9 cellular contexts compared by ENCODE assay signal in the genomic region with DNA sequence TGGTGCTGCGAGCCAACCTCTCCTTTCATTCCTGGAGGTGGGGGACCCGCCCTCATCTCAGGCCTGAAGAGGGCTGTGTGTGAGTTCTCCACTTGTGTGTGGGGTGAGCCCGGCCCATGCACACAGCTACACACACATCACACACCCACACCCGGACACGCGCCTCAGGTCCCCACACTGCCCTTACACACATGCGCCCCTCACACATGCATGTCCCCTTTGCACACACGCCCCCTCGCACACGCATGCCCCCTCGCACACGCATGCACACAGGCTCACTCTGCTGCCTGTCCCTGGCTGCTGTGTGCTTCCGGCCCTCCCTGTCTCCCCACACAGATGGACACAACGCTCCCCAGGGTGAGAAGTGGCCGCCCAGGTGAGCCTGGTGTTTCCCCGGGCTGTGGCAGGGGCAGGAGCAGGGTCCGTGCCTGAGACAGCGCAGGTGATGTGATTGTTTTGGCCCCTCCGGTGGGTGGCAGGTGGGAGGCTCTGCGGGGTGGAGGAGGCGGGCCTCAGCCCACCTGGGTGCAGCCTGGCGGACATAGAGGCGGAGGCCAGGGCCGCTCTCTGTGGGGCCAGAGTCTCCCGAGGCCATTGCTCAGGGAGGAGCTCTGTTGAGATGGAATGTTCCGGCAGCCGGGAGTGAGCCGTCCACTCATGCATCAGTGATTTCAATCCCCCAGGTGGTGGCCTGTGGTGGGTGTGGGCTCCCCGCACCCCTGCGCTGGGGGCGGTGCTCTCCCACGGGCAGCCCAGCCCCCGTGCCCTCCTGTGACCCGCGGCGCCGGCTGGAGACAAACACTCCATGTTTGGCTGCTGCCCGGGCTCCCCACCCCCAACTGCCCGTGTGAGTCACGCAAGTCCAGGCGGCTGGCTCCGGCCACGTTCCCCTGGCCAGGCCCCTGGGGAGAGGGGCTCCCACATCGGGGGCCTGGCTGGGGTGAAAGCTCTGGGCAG. TPM values are rescaled to one million over a fixed set of nuclear protein-coding genes. Genes with fewer than 3 reads are reported as not detected.
DNase-seq lines count a peak whose midpoint lies in the region; ATAC-seq and TF ChIP-seq lines count a peak whose summit lies in the region.
"Had no signal": no experiment of that assay in that cellular context is flagged by ENCODE, and none has a peak within 500 bp of the region (broad histone marks: within the 10 kb centered on the region; RNA-seq: fewer than 3 reads in every experiment).

No MANE protein-coding gene starts in this region.

- POLR2A ChIA-PET in HEK293 (lab: Yijun Ruan, JAX), result interaction anchor here (1.1 kb wide), 1 partner anchor 8 kb away, joined by 4 read pairs; no protein-coding TSS in a partner anchor

- H3K27ac Mint-ChIP-seq in activated naive CD4-positive, alpha-beta T cell treated with anti-CD3 and anti-CD28 coated beads, Interleukin-2, amount 50 U/mL, for 72 hours, result no peak overlapping the region

- H3K4me3 ChIP-seq in HEK293 (ENCODE audit: low read depth, low read length), result no peak overlapping the region
- H3K4me3 ChIP-seq in stomach, result peak overlapping the region in 2 of 4 donors; percentile 6 to 27

- no peak for TF ChIP-seq POLR2A in stomach (IDR thresholded peaks at IDR 0.05)

- H3K4me1 ChIP-seq in HEK293 (ENCODE audit: control insufficient read depth, insufficient read depth, low read length) (peaks cover 3% of the 10 kb centered on the region; the same call in 1 of the 2 replicates), stomach (peaks cover 30 to 61% (median 40%) of the 10 kb centered on the region in 4 donors)

- intact Hi-C loops in stomach (cut with DNase I; ENCODE audit: low total_unique reads), result no loop called here

- no peaks in the 10 kb centered on the region for H3K9me3 Mint-ChIP-seq in activated naive CD4-positive, alpha-beta T cell treated with anti-CD3 and anti-CD28 coated beads, Interleukin-2, amount 50 U/mL, for 72 hours

- TF ChIP-seq EP300 in stomach (IDR thresholded peaks at IDR 0.05), result peak; percentile 58

- peaks cover 0 to 43% (median 0%) of the 10 kb centered on the region in 3 donors for H3K27me3 ChIP-seq in stomach

- CTCF ChIA-PET in HEK293 (lab: Yijun Ruan, JAX), result interaction anchor here (0.5 to 1.9 kb wide), 12 partner anchors 12 to 125 kb away, joined by 3 to 11 read pairs (median 4); no protein-coding TSS in a partner anchor

- ATAC-seq in activated naive CD4-positive, alpha-beta T cell treated with anti-CD3 and anti-CD28 coated beads, Interleukin-2, amount 50 U/mL, for 72 hours, result no peak
- ATAC-seq in HG02884 (IDR thresholded peaks at IDR 0.05; ENCODE audit: unreplicated experiment), result no peak

- H3K36me3 Mint-ChIP-seq in activated naive CD4-positive, alpha-beta T cell treated with anti-CD3 and anti-CD28 coated beads, Interleukin-2, amount 50 U/mL, for 72 hours, result no peaks in the 10 kb centered on the region

- H3K9me3 ChIP-seq in HEK293 (ENCODE audit: control insufficient read depth, insufficient read depth, low read depth, low read length) (no peaks in the 10 kb centered on the region), stomach (no peaks in the 10 kb centered on the region)

- H3K36me3 ChIP-seq in HEK293 (ENCODE audit: control insufficient read depth in 2 of 2, insufficient read depth in 1 of 2, low read length in 2 of 2) (no peaks in the 10 kb centered on the region), stomach (peaks cover 0 to 9% (median 0%) of the 10 kb centered on the region in 4 donors)

- WGBS in stomach, 5 donors, result 32 to 50% (median 35%) methylated on average over 22 to 44 of the region's 44 CpGs

- H3K27ac ChIP-seq in HEK293 (ENCODE audit: extremely low read depth, low read depth, low read length) (no peak overlapping the region), stomach (peak overlapping the region; percentile 9 to 85 (median 76))
- H3K27ac ChIP-seq: epithelial cell of prostate had no signal

- no peak for TF ChIP-seq CTCF in HEK293 (tag by site-specific recombination; IDR thresholded peaks at IDR 0.05)
- TF ChIP-seq CTCF in stomach (IDR thresholded peaks at IDR 0.05), result no peak

- DNase-seq in astrocyte of the hippocampus (ENCODE audit: low read depth, low spot score), result peak; percentile 93
- DNase-seq in kidney tubule cell (ENCODE audit: low spot score), result peak; percentile 95
- peak; percentile 60 for DNase-seq in stomach
- DNase-seq in NCI-H1694 (lab: John Stamatoyannopoulos, UW), result no peak
- no peak for DNase-seq in stimulated activated CD4-positive, alpha-beta T cell treated with anti-CD3 and anti-CD28 coated beads, Interleukin-4, amount 100 ng/mL, for 1 hour
- DNase-seq in activated naive CD4-positive, alpha-beta T cell treated with anti-CD3 and anti-CD28 coated beads, Interleukin-2, amount 50 U/mL, for 72 hours (ENCODE audit: low spot score in 2 of 2), result no peak

TF ChIP-seq in HEK293, 187 proteins besides CTCF, POLR2A, EP300 and RAD21 (continues in another document):
- TF ChIP-seq KLF1 (tag by site-specific recombination; IDR thresholded peaks at IDR 0.05) (peak; percentile 29), MEIS1 (CRISPR knock-in tag; IDR thresholded peaks at IDR 0.05; ENCODE audit: borderline replicate concordance) (no peak), ZNF623 (tag by site-specific recombination; IDR thresholded peaks at IDR 0.05) (no peak), EGR2 (tag by site-specific recombination; IDR thresholded peaks at IDR 0.05; ENCODE audit: low read depth) (peak; percentile 68), ZNF837 (tag by site-specific recombination; IDR thresholded peaks at IDR 0.05) (no peak), IKZF3 (tag by site-specific recombination; IDR thresholded peaks at IDR 0.05) (no peak), ZNF548 (tag by site-specific recombination; IDR thresholded peaks at IDR 0.05) (no peak), ZNF132 (tag by site-specific recombination; IDR thresholded peaks at IDR 0.05; ENCODE audit: borderline replicate concordance) (no peak), GLIS1 (tag by site-specific recombination; IDR thresholded peaks at IDR 0.05) (peak; percentile 77), GLIS2 (tag by site-specific recombination; IDR thresholded peaks at IDR 0.05) (peak; percentile 74), GLI2 (tag by site-specific recombination; IDR thresholded peaks at IDR 0.05; ENCODE audit: borderline replicate concordance, low read depth) (no peak), HOXA7 (CRISPR knock-in tag; IDR thresholded peaks at IDR 0.05; ENCODE audit: borderline replicate concordance) (no peak)
- TF ChIP-seq, protein P1, sequence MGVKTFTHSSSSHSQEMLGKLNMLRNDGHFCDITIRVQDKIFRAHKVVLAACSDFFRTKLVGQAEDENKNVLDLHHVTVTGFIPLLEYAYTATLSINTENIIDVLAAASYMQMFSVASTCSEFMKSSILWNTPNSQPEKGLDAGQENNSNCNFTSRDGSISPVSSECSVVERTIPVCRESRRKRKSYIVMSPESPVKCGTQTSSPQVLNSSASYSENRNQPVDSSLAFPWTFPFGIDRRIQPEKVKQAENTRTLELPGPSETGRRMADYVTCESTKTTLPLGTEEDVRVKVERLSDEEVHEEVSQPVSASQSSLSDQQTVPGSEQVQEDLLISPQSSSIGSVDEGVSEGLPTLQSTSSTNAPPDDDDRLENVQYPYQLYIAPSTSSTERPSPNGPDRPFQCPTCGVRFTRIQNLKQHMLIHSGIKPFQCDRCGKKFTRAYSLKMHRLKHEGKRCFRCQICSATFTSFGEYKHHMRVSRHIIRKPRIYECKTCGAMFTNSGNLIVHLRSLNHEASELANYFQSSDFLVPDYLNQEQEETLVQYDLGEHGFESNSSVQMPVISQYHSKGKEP (tag by site-specific recombination; IDR thresholded peaks at IDR 0.05), result no peak
- TF ChIP-seq, protein P2, sequence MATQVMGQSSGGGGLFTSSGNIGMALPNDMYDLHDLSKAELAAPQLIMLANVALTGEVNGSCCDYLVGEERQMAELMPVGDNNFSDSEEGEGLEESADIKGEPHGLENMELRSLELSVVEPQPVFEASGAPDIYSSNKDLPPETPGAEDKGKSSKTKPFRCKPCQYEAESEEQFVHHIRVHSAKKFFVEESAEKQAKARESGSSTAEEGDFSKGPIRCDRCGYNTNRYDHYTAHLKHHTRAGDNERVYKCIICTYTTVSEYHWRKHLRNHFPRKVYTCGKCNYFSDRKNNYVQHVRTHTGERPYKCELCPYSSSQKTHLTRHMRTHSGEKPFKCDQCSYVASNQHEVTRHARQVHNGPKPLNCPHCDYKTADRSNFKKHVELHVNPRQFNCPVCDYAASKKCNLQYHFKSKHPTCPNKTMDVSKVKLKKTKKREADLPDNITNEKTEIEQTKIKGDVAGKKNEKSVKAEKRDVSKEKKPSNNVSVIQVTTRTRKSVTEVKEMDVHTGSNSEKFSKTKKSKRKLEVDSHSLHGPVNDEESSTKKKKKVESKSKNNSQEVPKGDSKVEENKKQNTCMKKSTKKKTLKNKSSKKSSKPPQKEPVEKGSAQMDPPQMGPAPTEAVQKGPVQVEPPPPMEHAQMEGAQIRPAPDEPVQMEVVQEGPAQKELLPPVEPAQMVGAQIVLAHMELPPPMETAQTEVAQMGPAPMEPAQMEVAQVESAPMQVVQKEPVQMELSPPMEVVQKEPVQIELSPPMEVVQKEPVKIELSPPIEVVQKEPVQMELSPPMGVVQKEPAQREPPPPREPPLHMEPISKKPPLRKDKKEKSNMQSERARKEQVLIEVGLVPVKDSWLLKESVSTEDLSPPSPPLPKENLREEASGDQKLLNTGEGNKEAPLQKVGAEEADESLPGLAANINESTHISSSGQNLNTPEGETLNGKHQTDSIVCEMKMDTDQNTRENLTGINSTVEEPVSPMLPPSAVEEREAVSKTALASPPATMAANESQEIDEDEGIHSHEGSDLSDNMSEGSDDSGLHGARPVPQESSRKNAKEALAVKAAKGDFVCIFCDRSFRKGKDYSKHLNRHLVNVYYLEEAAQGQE (tag by site-specific recombination; IDR thresholded peaks at IDR 0.05), result no peak

RNA-seq across cellular contexts. Expression of gene CACNA1H, which starts 29.1 kb away (rescaled TPM):
- 10 to 100 TPM; 15.8 to 49.6 (median 33.3) TPM for total RNA-seq in stomach
- polyA plus RNA-seq in stomach, result 10 to 100 TPM in 1 of 3 donors, 1 to 10 TPM in 2; 1.5 to 14.5 (median 4.2) TPM
- total RNA-seq in activated naive CD4-positive, alpha-beta T cell treated with anti-CD3 and anti-CD28 coated beads, Interleukin-2, amount 50 U/mL, for 72 hours, result 1 to 10 TPM in 1 of 2 donors, under 1 TPM in 1; 0.68 to 1.7 TPM

RNA-seq across cellular contexts. Expression of gene TPSG1, which starts 43.1 kb away (rescaled TPM):
- total RNA-seq in stomach, result 10 to 100 TPM in 1 of 5 donors, not detected in 4; 22.9 TPM
- 1 to 10 TPM in 1 of 3 donors, under 1 TPM in 1, not detected in 1; 0.10 to 1.2 TPM for polyA plus RNA-seq in stomach
- total RNA-seq in activated naive CD4-positive, alpha-beta T cell treated with anti-CD3 and anti-CD28 coated beads, Interleukin-2, amount 50 U/mL, for 72 hours, result not detected

RNA-seq across cellular contexts. Expression of gene TPSB2, which starts 48.0 kb away (rescaled TPM):
- total RNA-seq in stomach, result 100 to 1,000 TPM in 2 of 5 donors, 10 to 100 TPM in 1, 1 to 10 TPM in 1, not detected in 1; 1.8 to 158 (median 70.5) TPM
- polyA plus RNA-seq in stomach, result 100 to 1,000 TPM in 1 of 3 donors, 10 to 100 TPM in 2; 19.0 to 164 (median 47.9) TPM
- 1 to 10 TPM in 1 of 2 donors, not detected in 1; 1.3 TPM for total RNA-seq in activated naive CD4-positive, alpha-beta T cell treated with anti-CD3 and anti-CD28 coated beads, Interleukin-2, amount 50 U/mL, for 72 hours

RNA-seq across cellular contexts. Expression of gene TPSAB1, which starts 58.5 kb away (rescaled TPM):
- total RNA-seq in stomach, result 100 to 1,000 TPM in 3 of 5 donors, 10 to 100 TPM in 2; 15.4 to 202 (median 110) TPM
- polyA plus RNA-seq in stomach, result 100 to 1,000 TPM in 1 of 3 donors, 10 to 100 TPM in 2; 16.9 to 115 (median 32.1) TPM
- total RNA-seq in activated naive CD4-positive, alpha-beta T cell treated with anti-CD3 and anti-CD28 coated beads, Interleukin-2, amount 50 U/mL, for 72 hours, result under 1 TPM; 0.64 to 0.77 TPM

Comparison
In these comparisons a context has a peak if more than half of its experiments do, and no peak if none do; other contexts are left out.
1. DNase-seq: peak in astrocyte of the hippocampus (single experiment), kidney tubule cell (single experiment) and stomach (single experiment); none in NCI-H1694 (single experiment), stimulated activated CD4-positive, alpha-beta T cell treated with anti-CD3 and anti-CD28 coated beads, Interleukin-4, amount 100 ng/mL, for 1 hour (single experiment) and activated naive CD4-positive, alpha-beta T cell treated with anti-CD3 and anti-CD28 coated beads, Interleukin-2, amount 50 U/mL, for 72 hours (0 of 2).
2. RNA of gene CACNA1H, which starts 29.1 kb away (total RNA-seq): 15.8 to 49.6 TPM in stomach; 0.68 to 1.7 TPM in activated naive CD4-positive, alpha-beta T cell treated with anti-CD3 and anti-CD28 coated beads, Interleukin-2, amount 50 U/mL, for 72 hours; every median in the first group is over 4 times any median in the second.